In the genomic region with DNA sequence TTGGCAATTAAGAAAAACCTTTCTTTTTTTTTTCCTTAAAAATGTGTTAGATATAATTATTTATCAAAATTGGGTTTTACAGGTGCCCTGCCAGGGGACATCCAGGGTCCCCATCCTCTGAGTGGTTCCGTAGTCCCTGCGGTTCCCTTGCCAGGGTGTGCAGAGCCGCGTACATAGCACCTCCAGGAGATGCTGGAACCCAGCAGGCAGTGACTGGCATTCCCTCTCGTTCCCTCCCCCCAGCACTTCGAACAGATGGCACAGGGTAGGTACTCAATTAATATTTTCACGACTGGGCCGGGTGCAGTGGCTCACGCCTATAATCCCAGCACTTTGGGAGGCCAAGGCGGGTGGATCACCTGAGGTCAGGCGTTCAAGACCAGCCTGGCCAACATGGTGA, we compare ENCODE assay signal across 21 cellular contexts.
"Had no signal": no experiment of that assay in that cellular context is flagged by ENCODE, and none has a peak within 500 bp of the region (broad histone marks: within the 10 kb centered on the region; RNA-seq: fewer than 3 reads in every experiment).

No MANE protein-coding gene starts in this region.

- H3K4me1 ChIP-seq: right lobe of liver had no signal

- H3K27me3 ChIP-seq: body of pancreas, right lobe of liver, uterus had no signal

- DNase-seq: activated CD4-positive, alpha-beta T cell treated with anti-CD3 and anti-CD28 coated beads, Interleukin-2, amount 50 U/mL, for 1 hour; activated CD8-positive, alpha-beta T cell treated with anti-CD3 and anti-CD28 coated beads, Interleukin-2, amount 10 ng/mL, durations not matched to agents 7 days and 5 days; activated gamma-delta T cell; activated naive CD4-positive, alpha-beta T cell treated with anti-CD3 and anti-CD28 coated beads, Interleukin-2, amount 50 U/mL, for 16 hours; activated naive CD8-positive, alpha-beta T cell treated with anti-CD3 and anti-CD28 coated beads, Interleukin-2, amount 50 U/mL, for 24 hours; body of pancreas; dermis blood vessel endothelial cell; effector CD8-positive, alpha-beta T cell; erythroblast; foreskin melanocyte; hypothalamus; right lobe of liver; small intestine; stimulated activated CD4-positive, alpha-beta T cell treated with anti-CD3 and anti-CD28 coated beads, Interleukin-2, amount 100 ng/mL, for 48 hours; stimulated activated CD8-positive, alpha-beta memory T cell treated with anti-CD3 and anti-CD28 coated beads, Interleukin-4, amount 100 ng/mL, for 48 hours; stimulated activated naive CD4-positive, alpha-beta T cell; uterus had no signal

- H3K9ac ChIP-seq: parathyroid adenoma had no signal

- H3K9me3 ChIP-seq: body of pancreas, neutrophil, right lobe of liver, uterus had no signal

- H3K4me3 ChIP-seq: body of pancreas, right lobe of liver, uterus had no signal

- H3K4me3 Mint-ChIP-seq: activated CD8-positive, alpha-beta T cell treated with anti-CD3 and anti-CD28 coated beads, Interleukin-2, amount 10 ng/mL, durations not matched to agents 7 days and 5 days; activated naive CD8-positive, alpha-beta T cell treated with anti-CD3 and anti-CD28 coated beads, Interleukin-2, amount 50 U/mL, for 24 hours; activated T-helper 1 cell treated with anti-CD3 and anti-CD28 coated beads, Interleukin-12 subunit alpha, Interleukin-12 subunit beta, Interleukin-2, Interleukin-4 antibody, amounts not matched to agents 30 ng/mL and 10 ng/mL and 1 ng/mL, durations not matched to agents 14 hours and 24 hours and 36 hours; nephron had no signal

- H3K4me1 Mint-ChIP-seq: activated naive CD8-positive, alpha-beta T cell treated with anti-CD3 and anti-CD28 coated beads, Interleukin-2, amount 50 U/mL, for 24 hours had no signal

- H3K27ac ChIP-seq: neutrophil, parathyroid adenoma had no signal

- H3K79me2 ChIP-seq: parathyroid adenoma had no signal

- H3K36me3 ChIP-seq: neutrophil, right lobe of liver, uterus had no signal

- H2AFZ ChIP-seq: parathyroid adenoma had no signal

- H3K9me3 Mint-ChIP-seq: activated naive CD8-positive, alpha-beta T cell treated with anti-CD3 and anti-CD28 coated beads, Interleukin-2, amount 50 U/mL, for 24 hours; activated T-helper 1 cell treated with anti-CD3 and anti-CD28 coated beads, Interleukin-12 subunit alpha, Interleukin-12 subunit beta, Interleukin-2, Interleukin-4 antibody, amounts not matched to agents 30 ng/mL and 10 ng/mL and 1 ng/mL, durations not matched to agents 14 hours and 24 hours and 36 hours; nephron had no signal

- H3K27ac Mint-ChIP-seq: activated CD8-positive, alpha-beta T cell treated with anti-CD3 and anti-CD28 coated beads, Interleukin-2, amount 10 ng/mL, durations not matched to agents 7 days and 5 days; activated naive CD8-positive, alpha-beta T cell treated with anti-CD3 and anti-CD28 coated beads, Interleukin-2, amount 50 U/mL, for 24 hours; activated T-helper 1 cell treated with anti-CD3 and anti-CD28 coated beads, Interleukin-12 subunit alpha, Interleukin-12 subunit beta, Interleukin-2, Interleukin-4 antibody, amounts not matched to agents 30 ng/mL and 10 ng/mL and 1 ng/mL, durations not matched to agents 14 hours and 24 hours and 36 hours had no signal

- ATAC-seq: activated CD8-positive, alpha-beta T cell treated with anti-CD3 and anti-CD28 coated beads, Interleukin-2, amount 10 ng/mL, durations not matched to agents 7 days and 5 days; activated naive CD8-positive, alpha-beta T cell treated with anti-CD3 and anti-CD28 coated beads, Interleukin-2, amount 50 U/mL, for 24 hours; body of pancreas; right lobe of liver had no signal
